2 cellular contexts compared by ENCODE assay signal in the genomic region with DNA sequence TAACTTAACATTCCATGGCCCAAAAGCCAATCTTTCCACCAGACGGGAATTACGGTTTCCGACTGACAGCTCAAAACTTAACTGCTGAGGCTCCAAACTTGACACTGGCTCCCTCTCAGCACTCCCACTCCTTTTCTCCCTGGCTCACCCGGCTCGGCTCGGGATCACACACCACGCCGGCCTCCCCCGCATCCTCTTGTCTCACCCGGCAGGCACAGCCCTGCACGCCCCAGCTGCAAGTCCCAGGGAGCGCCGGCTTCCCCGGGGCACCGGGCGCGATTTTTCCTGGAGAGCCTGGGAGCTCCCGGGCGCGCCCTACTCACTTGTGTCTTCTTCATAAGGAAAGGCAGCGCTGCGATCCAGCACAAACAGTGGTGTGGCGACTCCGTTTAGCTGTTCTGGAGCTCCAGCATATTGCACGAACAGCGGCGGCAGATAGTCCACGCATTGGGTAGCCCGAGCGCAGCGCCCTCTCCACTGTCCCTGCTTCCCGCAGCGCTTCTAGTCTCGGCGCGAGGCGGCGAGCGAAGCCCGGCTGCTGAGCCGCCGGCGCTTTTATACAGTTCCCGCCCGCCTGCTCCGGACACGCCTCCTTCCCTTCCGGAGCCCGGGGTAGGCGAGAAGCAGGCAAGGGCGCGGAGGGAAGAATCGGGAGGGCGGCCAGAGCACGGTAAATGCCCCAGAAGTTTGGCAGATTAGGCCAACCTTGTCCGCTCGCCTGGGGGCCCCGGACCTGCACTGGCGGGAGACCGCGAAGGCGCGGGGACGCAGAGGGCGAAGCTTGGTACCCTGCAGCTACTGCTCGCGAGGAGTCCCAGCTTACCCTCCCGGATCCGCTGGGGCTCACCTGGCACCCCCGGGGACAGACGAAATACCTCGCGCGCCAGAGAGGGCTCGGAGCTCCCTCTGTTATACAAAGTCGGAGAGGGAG.
TF ChIP-seq lines count a peak whose summit lies in the region.

KITLG (minus strand) TSS at position 531 of the 931 bp plus-strand sequence; CDS start at position 338, 193 bp downstream.

TF ChIP-seq in HCT116, 20 proteins besides CTCF, POLR2A, EP300 and RAD21 (continued from another document):
- TF ChIP-seq POLR2AphosphoS5 (IDR thresholded peaks at IDR 0.05; ENCODE audit: low read depth, low read length) (peak; percentile 99), TCF7L2 (IDR thresholded peaks at IDR 0.05; ENCODE audit: borderline replicate concordance, extremely low read depth, insufficient read depth, insufficient read length) (peak; percentile 51), EZH2 (IDR thresholded peaks at IDR 0.05) (no peak), FOSL1 (IDR thresholded peaks at IDR 0.05; ENCODE audit: low read depth) (no peak), EGR1 (IDR thresholded peaks at IDR 0.05; ENCODE audit: low read depth) (peak; percentile 32; the same call in 1 of the 2 replicates), SRF (IDR thresholded peaks at IDR 0.05; ENCODE audit: low read depth) (no peak), SIN3A (IDR thresholded peaks at IDR 0.05; ENCODE audit: low read depth) (peak; percentile 79; the same call in 1 of the 2 replicates), ELF1 (IDR thresholded peaks at IDR 0.05; ENCODE audit: borderline replicate concordance, low read depth) (no peak), CBX3 (IDR thresholded peaks at IDR 0.05; ENCODE audit: low read depth) (0 out of 2 replicates have a peak, but pooled peaks have one; percentile 12), CEBPB (IDR thresholded peaks at IDR 0.05; ENCODE audit: low read depth) (no peak), ATF3 (IDR thresholded peaks at IDR 0.05) (no peak)
- TF ChIP-seq, protein P1, sequence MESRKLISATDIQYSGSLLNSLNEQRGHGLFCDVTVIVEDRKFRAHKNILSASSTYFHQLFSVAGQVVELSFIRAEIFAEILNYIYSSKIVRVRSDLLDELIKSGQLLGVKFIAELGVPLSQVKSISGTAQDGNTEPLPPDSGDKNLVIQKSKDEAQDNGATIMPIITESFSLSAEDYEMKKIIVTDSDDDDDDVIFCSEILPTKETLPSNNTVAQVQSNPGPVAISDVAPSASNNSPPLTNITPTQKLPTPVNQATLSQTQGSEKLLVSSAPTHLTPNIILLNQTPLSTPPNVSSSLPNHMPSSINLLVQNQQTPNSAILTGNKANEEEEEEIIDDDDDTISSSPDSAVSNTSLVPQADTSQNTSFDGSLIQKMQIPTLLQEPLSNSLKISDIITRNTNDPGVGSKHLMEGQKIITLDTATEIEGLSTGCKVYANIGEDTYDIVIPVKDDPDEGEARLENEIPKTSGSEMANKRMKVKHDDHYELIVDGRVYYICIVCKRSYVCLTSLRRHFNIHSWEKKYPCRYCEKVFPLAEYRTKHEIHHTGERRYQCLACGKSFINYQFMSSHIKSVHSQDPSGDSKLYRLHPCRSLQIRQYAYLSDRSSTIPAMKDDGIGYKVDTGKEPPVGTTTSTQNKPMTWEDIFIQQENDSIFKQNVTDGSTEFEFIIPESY (IDR thresholded peaks at IDR 0.05; ENCODE audit: extremely low read depth, insufficient replicate concordance, low read length), result no peak
- TF ChIP-seq, protein P2, sequence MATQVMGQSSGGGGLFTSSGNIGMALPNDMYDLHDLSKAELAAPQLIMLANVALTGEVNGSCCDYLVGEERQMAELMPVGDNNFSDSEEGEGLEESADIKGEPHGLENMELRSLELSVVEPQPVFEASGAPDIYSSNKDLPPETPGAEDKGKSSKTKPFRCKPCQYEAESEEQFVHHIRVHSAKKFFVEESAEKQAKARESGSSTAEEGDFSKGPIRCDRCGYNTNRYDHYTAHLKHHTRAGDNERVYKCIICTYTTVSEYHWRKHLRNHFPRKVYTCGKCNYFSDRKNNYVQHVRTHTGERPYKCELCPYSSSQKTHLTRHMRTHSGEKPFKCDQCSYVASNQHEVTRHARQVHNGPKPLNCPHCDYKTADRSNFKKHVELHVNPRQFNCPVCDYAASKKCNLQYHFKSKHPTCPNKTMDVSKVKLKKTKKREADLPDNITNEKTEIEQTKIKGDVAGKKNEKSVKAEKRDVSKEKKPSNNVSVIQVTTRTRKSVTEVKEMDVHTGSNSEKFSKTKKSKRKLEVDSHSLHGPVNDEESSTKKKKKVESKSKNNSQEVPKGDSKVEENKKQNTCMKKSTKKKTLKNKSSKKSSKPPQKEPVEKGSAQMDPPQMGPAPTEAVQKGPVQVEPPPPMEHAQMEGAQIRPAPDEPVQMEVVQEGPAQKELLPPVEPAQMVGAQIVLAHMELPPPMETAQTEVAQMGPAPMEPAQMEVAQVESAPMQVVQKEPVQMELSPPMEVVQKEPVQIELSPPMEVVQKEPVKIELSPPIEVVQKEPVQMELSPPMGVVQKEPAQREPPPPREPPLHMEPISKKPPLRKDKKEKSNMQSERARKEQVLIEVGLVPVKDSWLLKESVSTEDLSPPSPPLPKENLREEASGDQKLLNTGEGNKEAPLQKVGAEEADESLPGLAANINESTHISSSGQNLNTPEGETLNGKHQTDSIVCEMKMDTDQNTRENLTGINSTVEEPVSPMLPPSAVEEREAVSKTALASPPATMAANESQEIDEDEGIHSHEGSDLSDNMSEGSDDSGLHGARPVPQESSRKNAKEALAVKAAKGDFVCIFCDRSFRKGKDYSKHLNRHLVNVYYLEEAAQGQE (IDR thresholded peaks at IDR 0.05; ENCODE audit: low read depth), result no peak
- TF ChIP-seq, protein P3, sequence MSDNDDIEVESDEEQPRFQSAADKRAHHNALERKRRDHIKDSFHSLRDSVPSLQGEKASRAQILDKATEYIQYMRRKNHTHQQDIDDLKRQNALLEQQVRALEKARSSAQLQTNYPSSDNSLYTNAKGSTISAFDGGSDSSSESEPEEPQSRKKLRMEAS (IDR thresholded peaks at IDR 0.05), result peak; percentile 67

TF ChIP-seq in SK-N-SH, 30 proteins besides CTCF, POLR2A, EP300 and RAD21 (continued from another document):
- TF ChIP-seq IRF3 (IDR thresholded peaks at IDR 0.05; ENCODE audit: low read depth, low read length) (no peak), FOXJ3 (CRISPR knock-in tag; IDR thresholded peaks at IDR 0.05) (no peak), MEF2A (IDR thresholded peaks at IDR 0.05; ENCODE audit: borderline replicate concordance, low read depth) (no peak), EZH2phosphoT487 (IDR thresholded peaks at IDR 0.05; ENCODE audit: borderline replicate concordance, low read depth) (no peak), POLR2AphosphoS5 (IDR thresholded peaks at IDR 0.05; ENCODE audit: low read depth, low read length) (peak; percentile 99), RFX5 (IDR thresholded peaks at IDR 0.05; ENCODE audit: low read length) (no peak), SMC3 (IDR thresholded peaks at IDR 0.05; ENCODE audit: low read depth, low read length) (peak; percentile 36; the same call in 1 of the 2 replicates), YY1 (IDR thresholded peaks at IDR 0.05; ENCODE audit: low read depth) (peak; percentile 60), MXI1 (IDR thresholded peaks at IDR 0.05; ENCODE audit: low read depth, low read length) (peak; percentile 44; the same call in 1 of the 2 replicates), NFIC (IDR thresholded peaks at IDR 0.05; ENCODE audit: borderline replicate concordance) (no peak), RCOR1 (IDR thresholded peaks at IDR 0.05; ENCODE audit: low read length) (0 out of 2 replicates have a peak, but pooled peaks have one; percentile 17), CHD2 (IDR thresholded peaks at IDR 0.05; ENCODE audit: low read length, partially characterized antibody) (no peak), GABPA (IDR thresholded peaks at IDR 0.05; ENCODE audit: low read depth) (peak; percentile 52), TAF1 (IDR thresholded peaks at IDR 0.05; ENCODE audit: borderline replicate concordance, low read depth, low read length) (peak; percentile 99), TCF12 (IDR thresholded peaks at IDR 0.05) (peak; percentile 37; the same call in 1 of the 2 replicates), FOSL2 (IDR thresholded peaks at IDR 0.05; ENCODE audit: borderline replicate concordance, low read depth) (no peak), PBX3 (IDR thresholded peaks at IDR 0.05) (0 out of 2 replicates have a peak, but pooled peaks have one; percentile 16), ELF1 (IDR thresholded peaks at IDR 0.05) (peak; percentile 38; the same call in 1 of the 2 replicates), NRF1 (IDR thresholded peaks at IDR 0.05; ENCODE audit: low read depth, low read length) (no peak), GATA2 (CRISPR knock-in tag; IDR thresholded peaks at IDR 0.05) (no peak), USF2 (IDR thresholded peaks at IDR 0.05; ENCODE audit: borderline replicate concordance, low read depth, low read length) (no peak)
- TF ChIP-seq, protein P2 (IDR thresholded peaks at IDR 0.05; ENCODE audit: low read depth, low read length), result peak; percentile 52; the same call in 1 of the 2 replicates
- TF ChIP-seq, protein P4, sequence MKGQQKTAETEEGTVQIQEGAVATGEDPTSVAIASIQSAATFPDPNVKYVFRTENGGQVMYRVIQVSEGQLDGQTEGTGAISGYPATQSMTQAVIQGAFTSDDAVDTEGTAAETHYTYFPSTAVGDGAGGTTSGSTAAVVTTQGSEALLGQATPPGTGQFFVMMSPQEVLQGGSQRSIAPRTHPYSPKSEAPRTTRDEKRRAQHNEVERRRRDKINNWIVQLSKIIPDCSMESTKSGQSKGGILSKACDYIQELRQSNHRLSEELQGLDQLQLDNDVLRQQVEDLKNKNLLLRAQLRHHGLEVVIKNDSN (IDR thresholded peaks at IDR 0.05; ENCODE audit: borderline replicate concordance, low read depth), result no peak
- TF ChIP-seq, protein P1 (IDR thresholded peaks at IDR 0.05; ENCODE audit: borderline replicate concordance, low read depth), result no peak
- TF ChIP-seq, protein P3 (IDR thresholded peaks at IDR 0.05; ENCODE audit: low read depth), result peak; percentile 55; the same call in 1 of the 2 replicates
